Comparison of ENCODE assay signal across 20 cellular contexts in the genomic region with DNA sequence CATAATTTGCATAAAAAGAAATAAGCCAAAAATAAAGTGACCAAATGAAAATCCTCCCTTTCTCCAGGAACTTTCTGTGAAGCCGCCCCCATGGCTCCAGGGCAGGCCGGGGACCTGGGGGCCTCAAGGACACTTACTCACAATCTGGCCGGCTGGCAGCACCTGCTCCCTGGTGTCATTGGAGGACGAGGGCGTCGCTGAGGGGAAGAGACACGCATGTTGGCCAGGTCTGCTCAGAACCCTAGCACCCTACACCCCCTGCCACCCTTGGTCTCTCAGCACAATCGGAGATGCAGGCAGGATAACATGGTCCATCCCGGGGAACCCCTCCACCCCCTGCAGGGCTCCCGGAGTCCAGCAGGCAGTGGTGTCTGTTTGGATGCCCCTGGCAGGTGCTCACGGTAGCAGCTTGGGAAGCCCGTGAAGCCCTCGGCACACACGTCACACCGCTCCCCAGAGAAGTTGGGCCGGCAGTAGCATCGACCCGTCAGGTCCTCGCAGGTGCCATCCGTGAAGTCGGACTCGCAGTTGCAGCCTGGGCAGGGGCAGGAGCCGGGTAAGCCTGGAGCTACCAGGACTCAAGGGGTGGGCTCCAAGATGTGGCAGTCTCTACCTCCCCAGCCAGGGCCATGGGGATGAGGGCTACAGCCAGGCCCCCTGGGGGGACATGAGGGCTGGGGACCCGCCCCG.
"Had no signal": no experiment of that assay in that cellular context is flagged by ENCODE, and none has a peak within 500 bp of the region (broad histone marks: within the 10 kb centered on the region; RNA-seq: fewer than 3 reads in every experiment).

No MANE protein-coding gene starts in this region.

- H3K27ac ChIP-seq: ascending aorta, brain microvascular endothelial cell, lower lobe of right lung, transverse colon, uterus had no signal

- ATAC-seq: activated naive CD4-positive, alpha-beta T cell treated with anti-CD3 and anti-CD28 coated beads, Interleukin-2, amount 50 U/mL, for 72 hours; left colon; lower lobe of right lung; WTC11 had no signal

- H3K4me3 ChIP-seq: ascending aorta, lower lobe of right lung, skin epidermis, transverse colon, uterus had no signal

- FAIRE-seq: colon, TTC549 had no signal

- H3K4me1 ChIP-seq: ascending aorta, uterus had no signal

- DNase-seq: activated gamma-delta T cell treated with Interleukin-2 at 50 U/mL for 16 hours; activated T-cell treated with anti-CD3 and anti-CD28 coated beads, Interleukin-2, amount 50 U/mL, for 1 hour; brain microvascular endothelial cell; effector memory CD4-positive, alpha-beta T cell; foreskin melanocyte; hypothalamus; islet precursor cell; left colon; lower lobe of right lung; naive B cell; stimulated activated CD4-positive, alpha-beta T cell treated with anti-CD3 and anti-CD28 coated beads, Interleukin-2, amount 100 ng/mL, for 24 hours; T-helper 1 cell; transverse colon; uterus had no signal

- H3K36me3 ChIP-seq: transverse colon, uterus had no signal

- H3K9me3 ChIP-seq: ascending aorta, transverse colon, uterus had no signal

- H3K27me3 ChIP-seq: ascending aorta, brain microvascular endothelial cell, transverse colon, uterus had no signal
